ENCODE assay signal across 15 cellular contexts in the genomic region with DNA sequence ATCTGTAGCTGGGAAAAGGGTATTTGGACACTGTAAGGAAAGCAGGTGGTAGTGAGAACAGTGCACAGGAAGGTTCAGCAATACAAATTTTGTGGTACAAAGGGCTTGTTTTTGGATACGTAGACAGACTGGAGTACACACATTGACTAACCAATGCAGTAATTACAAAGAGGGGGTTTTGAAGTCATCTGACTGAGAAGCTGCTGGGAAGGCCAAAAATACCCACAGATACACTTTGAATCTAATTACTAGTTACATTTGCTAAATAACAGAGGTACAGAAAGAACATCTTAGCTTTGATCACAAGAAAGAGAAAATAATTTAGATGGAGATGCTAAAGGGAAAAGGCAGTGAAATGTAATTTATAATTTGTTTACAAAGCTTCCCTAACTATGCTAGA.
A peak's percentile ranks its signal among the peaks of the same experiment; 100 is the strongest.
DNase-seq lines count a peak whose midpoint lies in the region; ATAC-seq and TF ChIP-seq lines count a peak whose summit lies in the region.
"Had no signal": no experiment of that assay in that cellular context is flagged by ENCODE, and none has a peak within 500 bp of the region (broad histone marks: within the 10 kb centered on the region; RNA-seq: fewer than 3 reads in every experiment).

No MANE protein-coding gene starts in this region.

- ATAC-seq in GM19351 (IDR thresholded peaks at IDR 0.05; ENCODE audit: unreplicated experiment) = peak; percentile 58
- peak; percentile 48 for ATAC-seq in HG03108 (IDR thresholded peaks at IDR 0.05; ENCODE audit: unreplicated experiment)
- ATAC-seq: activated CD4-positive, alpha-beta T cell treated with anti-CD3 and anti-CD28 coated beads for 36 hours had no signal

- no peak overlapping the region for H3K27ac ChIP-seq in WERI-Rb-1
- H3K27ac ChIP-seq: breast epithelium had no signal

- TF ChIP-seq CTCF in GM06990 (IDR thresholded peaks at IDR 0.05; ENCODE audit: insufficient read depth, low read length, poor library complexity, severe bottlenecking) (no peak), WERI-Rb-1 (IDR thresholded peaks at IDR 0.05; ENCODE audit: low read depth, low read length) (no peak)

- H3K36me3 ChIP-seq in GM06990 (ENCODE audit: control insufficient read depth, insufficient read depth, low read length) = peaks cover 5% of the 10 kb centered on the region
- peaks cover 17% of the 10 kb centered on the region for H3K36me3 ChIP-seq in WERI-Rb-1
- H3K36me3 ChIP-seq: breast epithelium had no signal

- DNase-seq in GM06990 (ENCODE audit: extremely low read depth, insufficient read length) (peak; percentile 10), inferior parietal cortex (ENCODE audit: extremely low spot score) (peak; percentile 29), AG20443 (ENCODE audit: low spot score) (no peak), WERI-Rb-1 (no peak), HCEC 1CT (no peak), NCI-H2171 treated with DMSO at 0.1 percent for 48 hours (lab: John Stamatoyannopoulos, UW) (no peak)
- DNase-seq: activated CD4-positive, alpha-beta T cell treated with anti-CD3 and anti-CD28 coated beads for 36 hours; islet precursor cell; MM.1S; NCI-H226; stimulated activated CD4-positive, alpha-beta T cell treated with anti-CD3 and anti-CD28 coated beads, Interleukin-2, amount 100 ng/mL, for 24 hours; SW 1271 had no signal

- H3K27me3 ChIP-seq in GM06990 (replicated peaks; ENCODE audit: control insufficient read depth, insufficient read depth, low read length) (no peaks in the 10 kb centered on the region), WERI-Rb-1 (ENCODE audit: insufficient read depth, low read depth, severe bottlenecking) (no peaks in the 10 kb centered on the region)
- H3K27me3 ChIP-seq: breast epithelium had no signal

- H3K4me3 ChIP-seq in GM06990 (replicated peaks; ENCODE audit: low read depth, low read length) = no peak overlapping the region
- no peak overlapping the region for H3K4me3 ChIP-seq in WERI-Rb-1 (ENCODE audit: low read depth, low read length)
- H3K4me3 ChIP-seq: breast epithelium had no signal

- H3K9me3 ChIP-seq in WERI-Rb-1 (ENCODE audit: severe bottlenecking) = no peaks in the 10 kb centered on the region
- H3K9me3 ChIP-seq: breast epithelium had no signal

Comparison
In these comparisons a context has a peak if more than half of its experiments do, and no peak if none do; other contexts are left out.
1. DNase-seq: peak in GM06990 (single experiment) and inferior parietal cortex (single experiment); none in AG20443 (single experiment), WERI-Rb-1 (single experiment), HCEC 1CT (single experiment) and NCI-H2171 treated with DMSO at 0.1 percent for 48 hours (single experiment).